Comparison of ENCODE assay signal across 13 cellular contexts in genomic region chr2:167596072-167596471, GRCh38.
DNase-seq lines count a peak whose midpoint lies in the region; ATAC-seq and TF ChIP-seq lines count a peak whose summit lies in the region.
"Had no signal": no experiment of that assay in that cellular context is flagged by ENCODE, and none has a peak within 500 bp of the region (broad histone marks: within the 10 kb centered on the region; RNA-seq: fewer than 3 reads in every experiment).

No MANE protein-coding gene starts in this region.

- H3K4me3 Mint-ChIP-seq in T-helper 17 cell (peak overlapping the region; percentile 13), MCF 10A (ENCODE audit: unreplicated experiment) (no peak overlapping the region)

- no peak overlapping the region for H3K27ac Mint-ChIP-seq in T-helper 17 cell
- H3K27ac Mint-ChIP-seq in MCF 10A (ENCODE audit: low read depth, unreplicated experiment), result no peak overlapping the region

- H3K4me1 Mint-ChIP-seq in T-helper 17 cell, result peaks cover 6% of the 10 kb centered on the region
- H3K4me1 Mint-ChIP-seq in MCF 10A (ENCODE audit: insufficient read depth, unreplicated experiment), result no peaks in the 10 kb centered on the region

- POLR2A ChIA-PET in MCF 10A (lab: Yijun Ruan, JAX), result no interaction called here

- BruUV-seq in MCF 10A (replicated peaks; lab: Mats Ljungman, UMichigan), result no TSS peak

- intact Hi-C loops in MCF 10A (cut with micrococcal nuclease), result no loop called here

- CTCF ChIA-PET in MCF 10A (lab: Yijun Ruan, JAX), result no interaction called here

- H3K36me3 Mint-ChIP-seq in T-helper 17 cell (ENCODE audit: low read depth) (no peaks in the 10 kb centered on the region), MCF 10A (ENCODE audit: insufficient read depth, unreplicated experiment) (no peaks in the 10 kb centered on the region)

- no peaks in the 10 kb centered on the region for H3K9me3 ChIP-seq in T-helper 17 cell (ENCODE audit: control insufficient read depth, low read length, poor library complexity, severe bottlenecking)
- H3K9me3 ChIP-seq: heart left ventricle, prostate gland, testis had no signal

- ATAC-seq in GM18867 (IDR thresholded peaks at IDR 0.05; ENCODE audit: unreplicated experiment), result peak; percentile 94
- peak; percentile 80 for ATAC-seq in GM21390 (IDR thresholded peaks at IDR 0.05; ENCODE audit: unreplicated experiment)
- ATAC-seq in HG03039 (IDR thresholded peaks at IDR 0.05; ENCODE audit: unreplicated experiment), result peak; percentile 92
- no peak for ATAC-seq in T-helper 17 cell
- ATAC-seq: heart left ventricle had no signal

- H3K9me3 Mint-ChIP-seq in MCF 10A (ENCODE audit: unreplicated experiment), result no peaks in the 10 kb centered on the region

- no peak for TF ChIP-seq CTCF in MCF 10A (IDR thresholded peaks at IDR 0.05; ENCODE audit: unreplicated experiment)

- H3K27me3 Mint-ChIP-seq in T-helper 17 cell, result no peaks in the 10 kb centered on the region
- no peaks in the 10 kb centered on the region for H3K27me3 Mint-ChIP-seq in MCF 10A (ENCODE audit: insufficient read depth, unreplicated experiment)

- DNase-seq in T-helper 17 cell (no peak), HPDE6-E6E7 (ENCODE audit: extremely low spot score) (no peak), MCF 10A (ENCODE audit: unreplicated experiment) (no peak)
- no peak for DNase-seq in stimulated activated CD4-positive, alpha-beta T cell treated with anti-CD3 and anti-CD28 coated beads, Interleukin-1b, Interleukin-23, amount 100 ng/mL, for 48 hours
- no peak for DNase-seq in activated CD4-positive, alpha-beta T cell treated with anti-CD3 and anti-CD28 coated beads for 48 hours
- DNase-seq: heart left ventricle; NCI-H1105 treated with DMSO at 0.1 percent for 48 hours; stimulated activated CD4-positive, alpha-beta T cell treated with anti-CD3 and anti-CD28 coated beads, Interleukin-4, amount 100 ng/mL, for 4 hours; testis had no signal
